11 cellular contexts compared by ENCODE assay signal in the genomic region with DNA sequence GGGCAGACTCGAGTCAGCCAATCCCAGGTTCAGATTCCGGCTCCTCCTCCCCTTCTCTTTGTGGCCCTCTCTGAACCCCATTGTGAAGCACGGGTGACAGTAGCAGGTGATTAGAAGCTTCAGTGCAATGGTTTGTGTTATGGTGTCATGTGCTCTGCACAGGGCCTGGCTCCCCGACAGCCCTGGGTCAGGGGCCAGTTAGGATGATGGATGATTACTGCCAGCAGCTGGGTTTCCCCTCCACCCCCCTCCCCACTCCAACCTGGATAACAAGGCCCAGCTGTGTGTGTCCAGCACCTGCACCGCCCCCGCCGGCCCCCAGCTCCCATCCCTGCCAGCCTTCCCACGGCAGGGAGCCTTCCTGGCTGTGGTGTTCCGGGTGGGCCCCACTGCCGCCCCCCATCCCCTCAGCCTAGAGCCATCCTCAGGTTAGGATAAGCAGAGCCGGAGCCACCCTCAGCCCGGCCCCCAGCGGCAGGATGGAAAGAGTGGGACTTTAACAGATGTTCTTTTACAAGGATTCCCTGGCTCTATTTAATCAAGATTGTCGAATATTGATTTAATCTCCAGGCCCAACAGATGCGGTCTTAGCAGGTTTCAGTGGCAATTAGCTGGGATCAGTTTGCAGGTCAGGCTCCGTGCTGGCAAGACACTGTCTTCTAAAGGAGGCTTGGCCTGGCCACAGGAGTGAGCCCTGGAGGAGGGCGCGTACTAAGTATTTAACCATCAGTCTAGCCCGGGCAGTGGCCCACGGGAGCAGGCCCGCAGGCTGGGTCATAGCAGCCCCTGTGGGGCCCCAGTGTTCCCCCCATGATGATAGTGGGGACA.
DNase-seq lines count a peak whose midpoint lies in the region; ATAC-seq and TF ChIP-seq lines count a peak whose summit lies in the region.
"Had no signal": no experiment of that assay in that cellular context is flagged by ENCODE, and none has a peak within 500 bp of the region (broad histone marks: within the 10 kb centered on the region; RNA-seq: fewer than 3 reads in every experiment).

No MANE protein-coding gene starts in this region.

- H3K36me3 Mint-ChIP-seq in naive B cell = no peaks in the 10 kb centered on the region
- H3K36me3 Mint-ChIP-seq in activated CD4-positive, alpha-beta T cell treated with anti-CD3 and anti-CD28 coated beads, Interleukin-2, amount 10 ng/mL, durations not matched to agents 7 days and 5 days (ENCODE audit: low read depth) = peaks cover 2% of the 10 kb centered on the region
- H3K36me3 Mint-ChIP-seq: immature natural killer cell had no signal

- H3K27ac ChIP-seq in BLaER1 (peak overlapping the region; percentile 55; the same call in 1 of the 2 replicates), VCaP (peak overlapping the region; percentile 100), coronary artery (no peak overlapping the region)
- H3K27ac ChIP-seq: right lobe of liver had no signal

- no peaks in the 10 kb centered on the region for H3K9me3 ChIP-seq in BLaER1
- H3K9me3 ChIP-seq: right lobe of liver had no signal

- no peaks in the 10 kb centered on the region for H3K9me3 Mint-ChIP-seq in naive B cell
- H3K9me3 Mint-ChIP-seq in activated CD4-positive, alpha-beta T cell treated with anti-CD3 and anti-CD28 coated beads, Interleukin-2, amount 10 ng/mL, durations not matched to agents 7 days and 5 days = no peaks in the 10 kb centered on the region
- H3K9me3 Mint-ChIP-seq: activated T-cell treated with anti-CD3 and anti-CD28 coated beads, Interleukin-2, amount 50 U/mL, for 24 hours; immature natural killer cell had no signal

- peak overlapping the region; percentile 1; the same call in 1 of the 2 replicates for H3K9ac ChIP-seq in BLaER1

- H3K36me3 ChIP-seq in BLaER1 = no peaks in the 10 kb centered on the region; the same call in none of the 2 replicates
- H3K36me3 ChIP-seq: right lobe of liver had no signal

- no peak overlapping the region for H3K4me3 Mint-ChIP-seq in naive B cell
- no peak overlapping the region for H3K4me3 Mint-ChIP-seq in activated CD4-positive, alpha-beta T cell treated with anti-CD3 and anti-CD28 coated beads, Interleukin-2, amount 10 ng/mL, durations not matched to agents 7 days and 5 days
- H3K4me3 Mint-ChIP-seq: activated T-cell treated with anti-CD3 and anti-CD28 coated beads, Interleukin-2, amount 50 U/mL, for 24 hours; immature natural killer cell had no signal

- no peaks in the 10 kb centered on the region for H3K27me3 ChIP-seq in BLaER1
- H3K27me3 ChIP-seq: right lobe of liver had no signal

- no peaks in the 10 kb centered on the region for H3K27me3 Mint-ChIP-seq in naive B cell
- no peaks in the 10 kb centered on the region for H3K27me3 Mint-ChIP-seq in activated CD4-positive, alpha-beta T cell treated with anti-CD3 and anti-CD28 coated beads, Interleukin-2, amount 10 ng/mL, durations not matched to agents 7 days and 5 days
- H3K27me3 Mint-ChIP-seq: activated T-cell treated with anti-CD3 and anti-CD28 coated beads, Interleukin-2, amount 50 U/mL, for 24 hours had no signal

- H3K27ac Mint-ChIP-seq in naive B cell = peak overlapping the region in 5 of 6 donors; percentile 59 to 89 (median 80)
- no peak overlapping the region for H3K27ac Mint-ChIP-seq in activated CD4-positive, alpha-beta T cell treated with anti-CD3 and anti-CD28 coated beads, Interleukin-2, amount 10 ng/mL, durations not matched to agents 7 days and 5 days
- H3K27ac Mint-ChIP-seq: activated T-cell treated with anti-CD3 and anti-CD28 coated beads, Interleukin-2, amount 50 U/mL, for 24 hours; immature natural killer cell had no signal

- peaks cover 47% of the 10 kb centered on the region for H3K4me1 ChIP-seq in BLaER1
- H3K4me1 ChIP-seq: right lobe of liver had no signal

- H3K4me1 Mint-ChIP-seq in naive B cell = peaks cover 23 to 71% (median 54%) of the 10 kb centered on the region in 3 donors
- peaks cover 18% of the 10 kb centered on the region for H3K4me1 Mint-ChIP-seq in activated CD4-positive, alpha-beta T cell treated with anti-CD3 and anti-CD28 coated beads, Interleukin-2, amount 10 ng/mL, durations not matched to agents 7 days and 5 days

- no peak for ATAC-seq in naive B cell (ENCODE audit: low read depth in 2 of 2)
- no peak for ATAC-seq in GM18858 (IDR thresholded peaks at IDR 0.05; ENCODE audit: unreplicated experiment)

- TF ChIP-seq CTCF in VCaP (conservative IDR thresholded peaks at IDR 0.05) (peak; percentile 22; the same call in 1 of the 2 replicates), coronary artery (IDR thresholded peaks at IDR 0.05) (no peak)

- CTCF ChIA-PET in activated CD4-positive, alpha-beta T cell treated with anti-CD3 and anti-CD28 coated beads, Interleukin-2, amount 10 ng/mL, durations not matched to agents 7 days and 5 days (lab: Charles Lee) = interaction anchor here (0.8 kb wide), 1 partner anchor 16 kb away, joined by 3 read pairs; no protein-coding TSS in a partner anchor

- H3K4me3 ChIP-seq in BLaER1 (no peak overlapping the region), coronary artery (no peak overlapping the region)
- H3K4me3 ChIP-seq: right lobe of liver had no signal

- peak; percentile 98 for DNase-seq in NCI-H146 treated with DMSO at 0.1 percent for 48 hours (lab: John Stamatoyannopoulos, UW; ENCODE audit: unreplicated experiment)
- DNase-seq in naive B cell = no peak
- no peak for DNase-seq in coronary artery (ENCODE audit: low spot score)
- no peak for DNase-seq in NCI-H446 treated with DMSO at 0.1 percent for 48 hours (lab: John Stamatoyannopoulos, UW)
- DNase-seq in activated CD4-positive, alpha-beta T cell treated with anti-CD3 and anti-CD28 coated beads, Interleukin-2, amount 10 ng/mL, durations not matched to agents 7 days and 5 days = no peak
- DNase-seq: activated T-cell treated with anti-CD3 and anti-CD28 coated beads, Interleukin-2, amount 50 U/mL, for 24 hours; immature natural killer cell; right lobe of liver had no signal

- H4K20me1 ChIP-seq in BLaER1 = no peaks in the 10 kb centered on the region

- no peak overlapping the region for H3K4me2 ChIP-seq in BLaER1

- POLR2A ChIA-PET in activated CD4-positive, alpha-beta T cell treated with anti-CD3 and anti-CD28 coated beads, Interleukin-2, amount 10 ng/mL, durations not matched to agents 7 days and 5 days (lab: Charles Lee) = no interaction called here

Comparison
In these comparisons a context has a peak if more than half of its experiments do, and no peak if none do; other contexts are left out.
1. H3K27ac ChIP-seq: peak in BLaER1 (single experiment) and VCaP (single experiment); none in coronary artery (0 of 2).